In the genomic region with DNA sequence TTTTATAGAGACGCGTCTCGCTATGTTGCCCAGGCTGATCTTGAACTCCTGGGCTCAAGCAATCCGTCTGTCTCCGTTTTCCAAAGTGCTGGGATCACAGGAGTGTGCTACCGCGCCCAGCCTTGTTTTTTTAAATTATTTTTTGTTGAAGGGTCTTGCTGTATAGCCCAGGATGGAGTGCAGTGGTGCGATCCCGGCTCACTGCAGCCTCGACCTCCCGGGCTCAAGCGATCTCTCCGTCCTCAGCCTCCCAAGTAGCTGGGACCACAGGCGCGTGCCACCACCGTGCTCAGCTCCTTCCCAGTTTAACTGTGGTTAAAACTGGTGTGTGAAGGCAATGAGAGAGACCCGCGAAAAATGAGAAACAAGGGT, we compare ENCODE assay signal across 8 cellular contexts. TPM values are rescaled to one million over a fixed set of nuclear protein-coding genes. Genes with fewer than 3 reads are reported as not detected.
DNase-seq lines count a peak whose midpoint lies in the region; ATAC-seq and TF ChIP-seq lines count a peak whose summit lies in the region.

No MANE protein-coding gene starts in this region.

- peaks cover 21% of the 10 kb centered on the region for H3K4me1 ChIP-seq in left ventricle myocardium inferior

- H3K4me3 ChIP-seq in left ventricle myocardium inferior: peak overlapping the region; percentile 78

- ATAC-seq in activated CD8-positive, alpha-beta T cell treated with anti-CD3 and anti-CD28 coated beads for 36 hours: no peak
- no peak for ATAC-seq in stimulated activated effector memory CD8-positive, alpha-beta T cell treated with anti-CD3 and anti-CD28 coated beads, Interleukin-12 subunit alpha, Interleukin-12 subunit beta, amount 100 ng/mL, for 72 hours
- ATAC-seq in GM18858 (IDR thresholded peaks at IDR 0.05; ENCODE audit: unreplicated experiment) (no peak), HG02870 (IDR thresholded peaks at IDR 0.05; ENCODE audit: unreplicated experiment) (no peak)

- peak overlapping the region; percentile 77 for H3K4me3 Mint-ChIP-seq in activated CD8-positive, alpha-beta T cell treated with anti-CD3 and anti-CD28 coated beads for 36 hours
- H3K4me3 Mint-ChIP-seq in stimulated activated effector memory CD8-positive, alpha-beta T cell treated with anti-CD3 and anti-CD28 coated beads, Interleukin-12 subunit alpha, Interleukin-12 subunit beta, amount 100 ng/mL, for 72 hours: peak overlapping the region; percentile 93

- H3K27me3 ChIP-seq in left ventricle myocardium inferior (ENCODE audit: low read depth): no peaks in the 10 kb centered on the region

- peaks cover 5% of the 10 kb centered on the region for H3K36me3 Mint-ChIP-seq in activated CD8-positive, alpha-beta T cell treated with anti-CD3 and anti-CD28 coated beads for 36 hours (ENCODE audit: low read depth)
- H3K36me3 Mint-ChIP-seq in stimulated activated effector memory CD8-positive, alpha-beta T cell treated with anti-CD3 and anti-CD28 coated beads, Interleukin-12 subunit alpha, Interleukin-12 subunit beta, amount 100 ng/mL, for 72 hours: peaks cover 14% of the 10 kb centered on the region

- H3K36me3 ChIP-seq in left ventricle myocardium inferior: no peaks in the 10 kb centered on the region

- POLR2A ChIA-PET in HEK293T (lab: Yijun Ruan, JAX): interaction anchor here (1.3 to 3.7 kb wide), 4 partner anchors 11 to 24 kb away, joined by 4 to 37 read pairs (median 6); partner anchors contain the start of genes HNRNPF and ZNF487
- POLR2A ChIA-PET in activated CD8-positive, alpha-beta T cell treated with anti-CD3 and anti-CD28 coated beads for 36 hours (lab: Charles Lee): interaction anchor here (1.0 to 5.7 kb wide), 13 partner anchors 9 to 281 kb away, joined by 3 to 111 read pairs (median 3); partner anchors contain the start of genes CSGALNACT2, HNRNPF and ZNF487

- no peaks in the 10 kb centered on the region for H3K27me3 Mint-ChIP-seq in activated CD8-positive, alpha-beta T cell treated with anti-CD3 and anti-CD28 coated beads for 36 hours

- CTCF ChIA-PET in HEK293T (lab: Yijun Ruan, JAX): no interaction called here
- CTCF ChIA-PET in activated CD8-positive, alpha-beta T cell treated with anti-CD3 and anti-CD28 coated beads for 36 hours (lab: Charles Lee): interaction anchor here (1.2 kb wide), 1 partner anchor 10 kb away, joined by 5 read pairs; no protein-coding TSS in a partner anchor

- peak overlapping the region; percentile 96 for H3K27ac Mint-ChIP-seq in activated CD8-positive, alpha-beta T cell treated with anti-CD3 and anti-CD28 coated beads for 36 hours
- peak overlapping the region; percentile 96 for H3K27ac Mint-ChIP-seq in stimulated activated effector memory CD8-positive, alpha-beta T cell treated with anti-CD3 and anti-CD28 coated beads, Interleukin-12 subunit alpha, Interleukin-12 subunit beta, amount 100 ng/mL, for 72 hours

- no peak for TF ChIP-seq CTCF in activated CD8-positive, alpha-beta T cell treated with anti-CD3 and anti-CD28 coated beads for 36 hours (IDR thresholded peaks at IDR 0.05)
- no peak for TF ChIP-seq CTCF in left ventricle myocardium inferior (IDR thresholded peaks at IDR 0.05; ENCODE audit: borderline replicate concordance)

- peaks cover 31% of the 10 kb centered on the region for H3K4me1 Mint-ChIP-seq in activated CD8-positive, alpha-beta T cell treated with anti-CD3 and anti-CD28 coated beads for 36 hours (ENCODE audit: low read depth)
- H3K4me1 Mint-ChIP-seq in stimulated activated effector memory CD8-positive, alpha-beta T cell treated with anti-CD3 and anti-CD28 coated beads, Interleukin-12 subunit alpha, Interleukin-12 subunit beta, amount 100 ng/mL, for 72 hours: peaks cover 38% of the 10 kb centered on the region

- H3K27ac ChIP-seq in left ventricle myocardium inferior (replicated peaks): peak overlapping the region; percentile 100

- intact Hi-C loops in activated CD8-positive, alpha-beta T cell treated with anti-CD3 and anti-CD28 coated beads for 36 hours (cut with micrococcal nuclease): loop anchor here (2.0 kb wide), 1 partner anchor 13 kb away; no protein-coding TSS in a partner anchor
- intact Hi-C loops in left ventricle myocardium inferior (cut with micrococcal nuclease): no loop called here

- no peaks in the 10 kb centered on the region for H3K9me3 Mint-ChIP-seq in activated CD8-positive, alpha-beta T cell treated with anti-CD3 and anti-CD28 coated beads for 36 hours
- no peaks in the 10 kb centered on the region for H3K9me3 Mint-ChIP-seq in stimulated activated effector memory CD8-positive, alpha-beta T cell treated with anti-CD3 and anti-CD28 coated beads, Interleukin-12 subunit alpha, Interleukin-12 subunit beta, amount 100 ng/mL, for 72 hours

- H3K9me3 ChIP-seq in left ventricle myocardium inferior (replicated peaks): no peaks in the 10 kb centered on the region

- DNase-seq in HEK293T (ENCODE audit: extremely low spot score) (no peak), left ventricle myocardium inferior (no peak), GDM1 (lab: John Stamatoyannopoulos, UW) (no peak), amniotic stem cell (lab: John Stamatoyannopoulos, UW) (no peak)
- DNase-seq in activated CD8-positive, alpha-beta T cell treated with anti-CD3 and anti-CD28 coated beads for 36 hours: no peak
- no peak for DNase-seq in stimulated activated effector memory CD8-positive, alpha-beta T cell treated with anti-CD3 and anti-CD28 coated beads, Interleukin-12 subunit alpha, Interleukin-12 subunit beta, amount 100 ng/mL, for 72 hours (ENCODE audit: low spot score in 2 of 2)

TF ChIP-seq in HEK293T, 16 proteins besides CTCF, POLR2A, EP300 and RAD21:
- TF ChIP-seq SUZ12 (IDR thresholded peaks at IDR 0.05) (no peak), NFRKB (IDR thresholded peaks at IDR 0.05) (no peak), L3MBTL2 (conservative IDR thresholded peaks at IDR 0.05) (peak; percentile 85)

RNA-seq across cellular contexts. Expression of gene HNRNPF, which starts 11.0 kb away (rescaled TPM):
- total RNA-seq in activated CD8-positive, alpha-beta T cell treated with anti-CD3 and anti-CD28 coated beads for 36 hours: 100 to 1,000 TPM; 442 to 445 TPM
- 70.5 TPM for total RNA-seq in left ventricle myocardium inferior

RNA-seq across cellular contexts. Expression of gene ZNF487, which starts 16.9 kb away (rescaled TPM):
- total RNA-seq in activated CD8-positive, alpha-beta T cell treated with anti-CD3 and anti-CD28 coated beads for 36 hours: 1 to 10 TPM; 1.4 to 1.9 TPM
- total RNA-seq in left ventricle myocardium inferior: 2.2 TPM

RNA-seq across cellular contexts. Expression of gene FXYD4, which starts 48.5 kb away (rescaled TPM):
- not detected for total RNA-seq in activated CD8-positive, alpha-beta T cell treated with anti-CD3 and anti-CD28 coated beads for 36 hours
- not detected for total RNA-seq in left ventricle myocardium inferior
